ENCODE assay signal across 23 cellular contexts in genomic region chr7:43283706-43284105, GRCh38.
A peak's percentile ranks its signal among the peaks of the same experiment; 100 is the strongest.
DNase-seq lines count a peak whose midpoint lies in the region; ATAC-seq and TF ChIP-seq lines count a peak whose summit lies in the region.
"Had no signal": no experiment of that assay in that cellular context is flagged by ENCODE, and none has a peak within 500 bp of the region (broad histone marks: within the 10 kb centered on the region; RNA-seq: fewer than 3 reads in every experiment).

No MANE protein-coding gene starts in this region.

- TF ChIP-seq RAD21 in IMR-90 (IDR thresholded peaks at IDR 0.05; ENCODE audit: low read length): no peak

- DNase-seq in IMR-90 (no peak), ecto neural progenitor cell (ENCODE audit: low spot score) (peak; percentile 26), esophagus muscularis mucosa (ENCODE audit: extremely low spot score) (peak; percentile 39)
- no peak for DNase-seq in activated T-helper 1 cell treated with anti-CD3 and anti-CD28 coated beads, Interleukin-12 subunit alpha, Interleukin-12 subunit beta, Interleukin-2, Interleukin-4 antibody, amounts not matched to agents 30 ng/mL and 10 ng/mL and 1 ng/mL, durations not matched to agents 14 hours and 24 hours and 36 hours (ENCODE audit: low spot score)
- DNase-seq: 8988T; ACHN; AML-193; BE2C; CD4-positive, alpha-beta T cell; CD8-positive, alpha-beta memory T cell; DMS 273 treated with DMSO at 0.1 percent for 48 hours; DMS79; EL; GDM1; GM23248; H9 had no signal

- H2BK5ac ChIP-seq in IMR-90 (ENCODE audit: low read depth, low read length, poor library complexity, severe bottlenecking): no peak overlapping the region

- no peak overlapping the region for H4K8ac ChIP-seq in IMR-90 (ENCODE audit: low read depth in 2 of 2, low read length in 2 of 2)

- no peak overlapping the region for H3K14ac ChIP-seq in IMR-90 (replicated peaks; ENCODE audit: low read depth, low read length)

- BruUV-seq in IMR-90 (replicated peaks; lab: Mats Ljungman, UMichigan): no TSS peak

- H3K4me1 Mint-ChIP-seq in activated T-helper 1 cell treated with anti-CD3 and anti-CD28 coated beads, Interleukin-12 subunit alpha, Interleukin-12 subunit beta, Interleukin-2, Interleukin-4 antibody, amounts not matched to agents 30 ng/mL and 10 ng/mL and 1 ng/mL, durations not matched to agents 14 hours and 24 hours and 36 hours (ENCODE audit: low read depth): no peaks in the 10 kb centered on the region
- H3K4me1 Mint-ChIP-seq: CD14-positive monocyte; CD8-positive, alpha-beta memory T cell had no signal

- H4K5ac ChIP-seq in IMR-90 (ENCODE audit: low read depth, low read length): no peak overlapping the region

- no peak overlapping the region for H2BK15ac ChIP-seq in IMR-90 (ENCODE audit: low read depth, low read length)

- no CpG with 5 or more reads among the region's 5 CpGs for WGBS in IMR-90 (ENCODE audit: extremely low coverage in 2 of 2, insufficient read length in 1 of 2), 2 experiments
- WGBS in esophagus muscularis mucosa: 84% methylated on average over 5 of the region's 5 CpGs

- no peak overlapping the region for H3K9ac ChIP-seq in IMR-90 (ENCODE audit: low read depth, low read length)
- H3K9ac ChIP-seq: BLaER1 treated with 17β-estradiol and CSF1 and Interleukin-3, amounts not matched to agents 10 nM and 100 nM; GM23248 had no signal

- intact Hi-C loops in IMR-90 (cut with micrococcal nuclease) (no loop called here), esophagus muscularis mucosa (cut with DNase I) (no loop called here)
- intact Hi-C loops in activated T-helper 1 cell treated with anti-CD3 and anti-CD28 coated beads, Interleukin-12 subunit alpha, Interleukin-12 subunit beta, Interleukin-2, Interleukin-4 antibody, amounts not matched to agents 30 ng/mL and 10 ng/mL and 1 ng/mL, durations not matched to agents 14 hours and 24 hours and 36 hours (cut with micrococcal nuclease): no loop called here

- H3K18ac ChIP-seq in IMR-90 (ENCODE audit: low read depth, low read length): no peak overlapping the region

- no peaks in the 10 kb centered on the region for H3K9me1 ChIP-seq in IMR-90 (ENCODE audit: insufficient read depth, low read length)

- CTCF ChIA-PET in IMR-90 (lab: Yijun Ruan, JAX): no interaction called here

- no peak overlapping the region for H3K27ac Mint-ChIP-seq in activated T-helper 1 cell treated with anti-CD3 and anti-CD28 coated beads, Interleukin-12 subunit alpha, Interleukin-12 subunit beta, Interleukin-2, Interleukin-4 antibody, amounts not matched to agents 30 ng/mL and 10 ng/mL and 1 ng/mL, durations not matched to agents 14 hours and 24 hours and 36 hours
- H3K27ac Mint-ChIP-seq: CD14-positive monocyte; CD4-positive, alpha-beta T cell; CD8-positive, alpha-beta memory T cell; H9 had no signal

- dilution Hi-C loops in IMR-90 (cut with HindIII; ENCODE audit: low sequenced_read_pairs, unreplicated experiment): no loop called here

- H3K79me1 ChIP-seq in IMR-90 (ENCODE audit: low read depth in 1 of 2, low read length in 2 of 2): no peaks in the 10 kb centered on the region

- no peak overlapping the region for H2BK20ac ChIP-seq in IMR-90 (ENCODE audit: low read depth, low read length)

- H3K9me3 Mint-ChIP-seq in activated T-helper 1 cell treated with anti-CD3 and anti-CD28 coated beads, Interleukin-12 subunit alpha, Interleukin-12 subunit beta, Interleukin-2, Interleukin-4 antibody, amounts not matched to agents 30 ng/mL and 10 ng/mL and 1 ng/mL, durations not matched to agents 14 hours and 24 hours and 36 hours: no peaks in the 10 kb centered on the region

- POLR2A ChIA-PET in IMR-90 (lab: Charles Lee; ENCODE audit: unreplicated experiment): no interaction called here

- H3K4me1 ChIP-seq in IMR-90 (ENCODE audit: control insufficient read depth, insufficient read depth, low read length) (no peaks in the 10 kb centered on the region), esophagus muscularis mucosa (no peaks in the 10 kb centered on the region)
- H3K4me1 ChIP-seq: A549, BE2C had no signal

- peak overlapping the region; percentile 42 for H2AK9ac ChIP-seq in IMR-90 (replicated peaks; ENCODE audit: low read depth, low read length, poor library complexity)

- H3K27ac ChIP-seq in IMR-90 (ENCODE audit: insufficient read depth, low read length) (no peak overlapping the region), esophagus muscularis mucosa (replicated peaks in 1 of 4) (no peak overlapping the region)
- H3K27ac ChIP-seq: A549; BLaER1 treated with 17β-estradiol and CSF1 and Interleukin-3, amounts not matched to agents 10 nM and 100 nM; GM23248 had no signal

- H3K4ac ChIP-seq in IMR-90 (ENCODE audit: low read depth, low read length): no peak overlapping the region

- H3K36me3 Mint-ChIP-seq in activated T-helper 1 cell treated with anti-CD3 and anti-CD28 coated beads, Interleukin-12 subunit alpha, Interleukin-12 subunit beta, Interleukin-2, Interleukin-4 antibody, amounts not matched to agents 30 ng/mL and 10 ng/mL and 1 ng/mL, durations not matched to agents 14 hours and 24 hours and 36 hours (ENCODE audit: low read depth): no peaks in the 10 kb centered on the region
- H3K36me3 Mint-ChIP-seq: CD14-positive monocyte had no signal

- in situ Hi-C loops in IMR-90 (cut with MboI; ENCODE audit: low sequenced_read_pairs): no loop called here

- H2AK5ac ChIP-seq in IMR-90 (ENCODE audit: low read depth, low read length): no peak overlapping the region

- H3K36me3 ChIP-seq in IMR-90 (ENCODE audit: control insufficient read depth, insufficient read depth, low read length) (no peaks in the 10 kb centered on the region), esophagus muscularis mucosa (no peaks in the 10 kb centered on the region)
- H3K36me3 ChIP-seq: BE2C had no signal

- H3K56ac ChIP-seq in IMR-90 (ENCODE audit: extremely low read depth, insufficient read depth, low read length): no peak overlapping the region

- H3K27me3 ChIP-seq in IMR-90 (ENCODE audit: control insufficient read depth, insufficient read depth, low read length) (peaks cover 2% of the 10 kb centered on the region; the same call in 1 of the 2 replicates), esophagus muscularis mucosa (peaks cover 0 to 8% (median 0%) of the 10 kb centered on the region in 4 donors)
- H3K27me3 ChIP-seq: BLaER1 treated with 17β-estradiol and CSF1 and Interleukin-3, amounts not matched to agents 10 nM and 100 nM had no signal

- no peak overlapping the region for H4K91ac ChIP-seq in IMR-90 (ENCODE audit: insufficient read depth, low read depth, low read length)

- no peak for TF ChIP-seq EP300 in esophagus muscularis mucosa (IDR thresholded peaks at IDR 0.05)

- H3K4me3 Mint-ChIP-seq in activated T-helper 1 cell treated with anti-CD3 and anti-CD28 coated beads, Interleukin-12 subunit alpha, Interleukin-12 subunit beta, Interleukin-2, Interleukin-4 antibody, amounts not matched to agents 30 ng/mL and 10 ng/mL and 1 ng/mL, durations not matched to agents 14 hours and 24 hours and 36 hours: no peak overlapping the region
- H3K4me3 Mint-ChIP-seq: CD14-positive monocyte; CD4-positive, alpha-beta T cell; CD8-positive, alpha-beta memory T cell; H9 had no signal

- peaks cover 4% of the 10 kb centered on the region for H3K27me3 Mint-ChIP-seq in activated T-helper 1 cell treated with anti-CD3 and anti-CD28 coated beads, Interleukin-12 subunit alpha, Interleukin-12 subunit beta, Interleukin-2, Interleukin-4 antibody, amounts not matched to agents 30 ng/mL and 10 ng/mL and 1 ng/mL, durations not matched to agents 14 hours and 24 hours and 36 hours (ENCODE audit: insufficient read depth)

- no peak overlapping the region for H3K4me2 ChIP-seq in IMR-90 (ENCODE audit: low read depth, low read length)
- H3K4me2 ChIP-seq: A549; BLaER1 treated with 17β-estradiol and CSF1 and Interleukin-3, amounts not matched to agents 10 nM and 100 nM had no signal

- no peak for TF ChIP-seq POLR2A in IMR-90 (IDR thresholded peaks at IDR 0.05; ENCODE audit: low read depth, low read length)
- no peak for TF ChIP-seq POLR2A in esophagus muscularis mucosa (IDR thresholded peaks at IDR 0.05; ENCODE audit: low read depth)

- H3K4me3 ChIP-seq in IMR-90 (ENCODE audit: insufficient read depth, low read depth, low read length): no peak overlapping the region
- no peak overlapping the region for H3K4me3 ChIP-seq in esophagus muscularis mucosa
- H3K4me3 ChIP-seq: A549; BLaER1 treated with 17β-estradiol and CSF1 and Interleukin-3, amounts not matched to agents 10 nM and 100 nM; GM12878; GM23248 had no signal

- TF ChIP-seq CTCF in IMR-90 (conservative IDR thresholded peaks at IDR 0.05; ENCODE audit: low read depth, low read length) (no peak), esophagus muscularis mucosa (IDR thresholded peaks at IDR 0.05) (no peak)

- no peak overlapping the region for H2BK120ac ChIP-seq in IMR-90 (ENCODE audit: low read depth, low read length)

- no peak overlapping the region for H3K23ac ChIP-seq in IMR-90 (ENCODE audit: low read depth, low read length)

- H3K9me3 ChIP-seq in IMR-90 (ENCODE audit: control insufficient read depth, insufficient read depth, low read length): no peaks in the 10 kb centered on the region
- H3K9me3 ChIP-seq in esophagus muscularis mucosa: peaks cover 0 to 5% (median 0%) of the 10 kb centered on the region in 4 donors
- H3K9me3 ChIP-seq: A549, BE2C had no signal

- no peak for ATAC-seq in IMR-90 (ENCODE audit: low read depth)
- ATAC-seq in HG02623 (IDR thresholded peaks at IDR 0.05; ENCODE audit: unreplicated experiment): no peak
- no peak for ATAC-seq in HG02870 (IDR thresholded peaks at IDR 0.05; ENCODE audit: unreplicated experiment)
- ATAC-seq: A549, GM12878, HCT116 had no signal

- H2AFZ ChIP-seq in IMR-90 (replicated peaks; ENCODE audit: low read length, poor library complexity): no peak overlapping the region
- H2AFZ ChIP-seq: GM23248 had no signal

- no peaks in the 10 kb centered on the region for H4K20me1 ChIP-seq in IMR-90 (ENCODE audit: insufficient read depth, low read length)
- H4K20me1 ChIP-seq: BLaER1 treated with 17β-estradiol and CSF1 and Interleukin-3, amounts not matched to agents 10 nM and 100 nM had no signal

TF ChIP-seq in IMR-90, 13 proteins besides CTCF, POLR2A, EP300 and RAD21 (continues in another document):
- no peak for TF ChIP-seq BHLHE40 (IDR thresholded peaks at IDR 0.05; ENCODE audit: low read depth, low read length)
- TF ChIP-seq FOS (IDR thresholded peaks at IDR 0.05; ENCODE audit: low read depth, low read length): no peak
- no peak for TF ChIP-seq RFX5 (IDR thresholded peaks at IDR 0.05; ENCODE audit: low read depth, low read length)
- TF ChIP-seq USF2 (IDR thresholded peaks at IDR 0.05; ENCODE audit: low read depth, low read length): no peak
- TF ChIP-seq MAZ (IDR thresholded peaks at IDR 0.05; ENCODE audit: borderline replicate concordance, low read depth, low read length): no peak

Comparison
In these comparisons a context has a peak if more than half of its experiments do, and no peak if none do; other contexts are left out.
1. DNase-seq: peak in ecto neural progenitor cell (single experiment) and esophagus muscularis mucosa (single experiment); none in IMR-90 (single experiment) and activated T-helper 1 cell treated with anti-CD3 and anti-CD28 coated beads, Interleukin-12 subunit alpha, Interleukin-12 subunit beta, Interleukin-2, Interleukin-4 antibody, amounts not matched to agents 30 ng/mL and 10 ng/mL and 1 ng/mL, durations not matched to agents 14 hours and 24 hours and 36 hours (single experiment).